1 cellular context compared by ENCODE assay signal in genomic region chr1:40221471-40221905, GRCh38.
TF ChIP-seq lines count a peak whose summit lies in the region.
"Not testable (repeated sequence)": the region's sequence is repeated elsewhere in the genome, so short reads cannot be mapped to it uniquely, and the experiment has no call there.

No MANE protein-coding gene starts in this region.

TF ChIP-seq in K562, 482 proteins besides CTCF, POLR2A, EP300 and RAD21 (continued from another document):
- TF ChIP-seq CEBPG (CRISPR knock-in tag; IDR thresholded peaks at IDR 0.05) (peak; percentile 32; the same call in 1 of the 2 replicates), CEBPG (tag; conservative IDR thresholded peaks at IDR 0.05 in 1 of 2, IDR thresholded peaks at IDR 0.05 in 1 of 2) (peak in 1 of 2 experiments; percentile 13; a peak in 1 of 4 replicates), FOXJ2 (tag; IDR thresholded peaks at IDR 0.05) (0 out of 2 replicates have a peak, but pooled peaks have one; percentile 3), ELF1 (tag; IDR thresholded peaks at IDR 0.05) (peak; percentile 73; the same call in 1 of the 2 replicates), BCOR (IDR thresholded peaks at IDR 0.05) (peak; percentile 19; the same call in 1 of the 2 replicates), BRD9 (IDR thresholded peaks at IDR 0.05; ENCODE audit: low read depth, partially characterized antibody) (peak; percentile 43), PHF20 (IDR thresholded peaks at IDR 0.05; ENCODE audit: partially characterized antibody) (peak; percentile 19), MYC (IDR thresholded peaks at IDR 0.05; ENCODE audit: low read depth, low read length) (0 out of 2 replicates have a peak, but pooled peaks have one; percentile 33), ZFX (CRISPR knock-in tag; IDR thresholded peaks at IDR 0.05) (peak; percentile 66; the same call in 1 of the 2 replicates), DMBX1 (CRISPR knock-in tag; IDR thresholded peaks at IDR 0.05; ENCODE audit: borderline replicate concordance) (peak; percentile 75; the same call in 1 of the 2 replicates), ZNF121 (CRISPR knock-in tag; conservative IDR thresholded peaks at IDR 0.05) (peak; percentile 53), GABPA (tag; conservative IDR thresholded peaks at IDR 0.05; ENCODE audit: low read depth) (0 out of 2 replicates have a peak, but pooled peaks have one; percentile 37), NR2C2 (tag; IDR thresholded peaks at IDR 0.05) (peak; percentile 60; the same call in 1 of the 2 replicates), SUPT5H (IDR thresholded peaks at IDR 0.05) (0 out of 2 replicates have a peak, but pooled peaks have one; percentile 51), ZBTB12 (CRISPR knock-in tag; IDR thresholded peaks at IDR 0.05) (0 out of 2 replicates have a peak, but pooled peaks have one; percentile 18), MNT (conservative IDR thresholded peaks at IDR 0.05) (0 out of 4 replicates have a peak, but pooled peaks of 1 of the 2 experiments have one; percentile 4), HDAC1 (IDR thresholded peaks at IDR 0.05) (0 out of 4 replicates have a peak, but pooled peaks of 1 of the 2 experiments have one; percentile 47)
- TF ChIP-seq MYC (CRISPR knock-in tag; IDR thresholded peaks at IDR 0.05; ENCODE audit: borderline replicate concordance, low read depth); NR2C2 (CRISPR knock-in tag; IDR thresholded peaks at IDR 0.05): not testable (repeated sequence)
